Comparison of ENCODE assay signal across 8 cellular contexts in genomic region chr6:111565316-111566221, GRCh38. TPM values are rescaled to one million over a fixed set of nuclear protein-coding genes. Genes with fewer than 3 reads are reported as not detected.
DNase-seq lines count a peak whose midpoint lies in the region; ATAC-seq and TF ChIP-seq lines count a peak whose summit lies in the region.

No MANE protein-coding gene starts in this region.

- H3K79me2 ChIP-seq in PC-9 (ENCODE audit: low read depth): no peaks in the 10 kb centered on the region

- H3K4me1 ChIP-seq in BLaER1 (peaks cover 93% of the 10 kb centered on the region), PC-9 (replicated peaks; ENCODE audit: insufficient read depth) (no peaks in the 10 kb centered on the region)

- peak overlapping the region; percentile 51 for H3K4me3 ChIP-seq in BLaER1
- H3K4me3 ChIP-seq in PC-9: no peak overlapping the region

- H3K27me3 ChIP-seq in BLaER1 (no peaks in the 10 kb centered on the region), PC-9 (ENCODE audit: insufficient read depth, low read depth) (no peaks in the 10 kb centered on the region)

- POLR2A ChIA-PET in PC-9 (lab: Charles Lee; ENCODE audit: unreplicated experiment): no interaction called here

- peaks cover under 1% of the 10 kb centered on the region; the same call in 1 of the 2 replicates for H4K20me1 ChIP-seq in BLaER1
- no peaks in the 10 kb centered on the region for H4K20me1 ChIP-seq in PC-9 (ENCODE audit: insufficient read depth)

- intact Hi-C loops in PC-9 (cut with micrococcal nuclease; ENCODE audit: unreplicated experiment): no loop called here

- H3K27ac ChIP-seq in BLaER1 (peak overlapping the region; percentile 89), PC-9 (no peak overlapping the region)

- no peaks in the 10 kb centered on the region for H3F3A ChIP-seq in PC-9 (ENCODE audit: insufficient read depth, low read depth)

- no peaks in the 10 kb centered on the region for H3K9me3 ChIP-seq in BLaER1
- no peaks in the 10 kb centered on the region for H3K9me3 ChIP-seq in PC-9 (ENCODE audit: insufficient read depth, low read depth)

- no TSS peak for BruUV-seq in PC-9 (replicated peaks; lab: Mats Ljungman, UMichigan)

- ATAC-seq in GM18868 (IDR thresholded peaks at IDR 0.05; ENCODE audit: unreplicated experiment) (peak; percentile 62), HG03354 (IDR thresholded peaks at IDR 0.05; ENCODE audit: poor library complexity, severe bottlenecking, unreplicated experiment) (peak; percentile 68), esophagus mucosa (peak; percentile 52)

- no peak for DNase-seq in PC-9
- DNase-seq in stimulated activated CD4-positive, alpha-beta T cell treated with anti-CD3 and anti-CD28 coated beads, Interleukin-4, amount 100 ng/mL, for 24 hours: peak; percentile 19
- no peak for DNase-seq in NCI-H446 (lab: John Stamatoyannopoulos, UW)
- no peak for DNase-seq in GDM1 (lab: John Stamatoyannopoulos, UW)

- no peak overlapping the region for H2AFZ ChIP-seq in PC-9

- no peaks in the 10 kb centered on the region for H3K9me2 ChIP-seq in PC-9 (ENCODE audit: insufficient read depth)

- H3K4me2 ChIP-seq in BLaER1: peak overlapping the region; percentile 92
- H3K4me2 ChIP-seq in PC-9: no peak overlapping the region

- H3K9ac ChIP-seq in BLaER1: peak overlapping the region; percentile 79

- TF ChIP-seq CTCF in PC-9 (conservative IDR thresholded peaks at IDR 0.05): peak; percentile 28; the same call in 1 of the 2 replicates

- CTCF ChIA-PET in PC-9 (lab: Charles Lee): interaction anchor here (0.6 to 1.3 kb wide), 2 partner anchors 87 to 306 kb away, joined by 3 to 6 read pairs; a partner anchor contains a TSS

- H3K36me3 ChIP-seq in BLaER1 (peaks cover 86% of the 10 kb centered on the region), PC-9 (ENCODE audit: low read depth) (peaks cover 29% of the 10 kb centered on the region)

RNA-seq across cellular contexts. Expression of gene TRAF3IP2, which starts 40.1 kb away (rescaled TPM):
- 28.0 and 37.6 TPM in 2 replicates for total RNA-seq in PC-9 (2021)
- total RNA-seq in esophagus mucosa: 68.5 TPM
